8 cellular contexts compared by ENCODE assay signal in the genomic region with DNA sequence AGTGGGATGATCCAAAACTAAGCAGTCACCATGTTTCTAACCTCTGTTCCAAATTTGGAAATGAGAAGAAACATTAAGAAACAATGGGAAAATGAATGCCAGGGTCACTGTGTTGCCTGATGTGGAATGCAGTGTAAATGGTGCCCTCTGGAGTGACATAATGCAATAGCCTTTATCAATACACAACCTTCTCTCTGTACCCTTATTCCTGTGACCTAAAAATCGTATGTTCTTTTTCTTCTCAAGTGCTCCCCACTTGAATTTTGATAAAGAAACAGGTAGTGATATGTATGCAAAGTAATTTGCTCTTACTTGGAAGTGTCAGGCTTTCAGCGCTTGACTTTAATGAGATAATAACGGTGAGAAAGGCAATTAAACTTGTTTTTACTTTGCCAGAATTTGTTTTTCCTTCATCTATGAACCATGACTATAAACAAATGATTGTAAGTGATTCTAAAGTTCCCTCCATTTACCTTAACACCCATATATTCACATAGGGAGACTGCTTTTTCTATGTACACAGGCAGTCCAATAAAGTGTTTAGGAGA.
A peak's percentile ranks its signal among the peaks of the same experiment; 100 is the strongest.
DNase-seq lines count a peak whose midpoint lies in the region; ATAC-seq and TF ChIP-seq lines count a peak whose summit lies in the region.

No MANE protein-coding gene starts in this region.

- no peaks in the 10 kb centered on the region for H3F3A ChIP-seq in smooth muscle cell (ENCODE audit: low read depth)

- H3K4me3 Mint-ChIP-seq in mesothelial cell of epicardium (no peak overlapping the region), natural killer cell (no peak overlapping the region)

- H3K4me3 ChIP-seq in fibroblast of villous mesenchyme (ENCODE audit: low read depth, low read length) (no peak overlapping the region), smooth muscle cell (no peak overlapping the region), lower leg skin (ENCODE audit: low read depth, poor library complexity, severe bottlenecking) (no peak overlapping the region)

- no peaks in the 10 kb centered on the region for H3K36me3 Mint-ChIP-seq in mesothelial cell of epicardium
- no peaks in the 10 kb centered on the region for H3K36me3 Mint-ChIP-seq in natural killer cell

- H3K4me2 ChIP-seq in smooth muscle cell, result no peak overlapping the region

- intact Hi-C loops in lower leg skin (cut with DNase I; ENCODE audit: low total_unique reads) (no loop called here), natural killer cell (cut with micrococcal nuclease) (no loop called here)

- peak; percentile 37 for DNase-seq in NCI-H1105 treated with DMSO at 0.1 percent for 48 hours (lab: John Stamatoyannopoulos, UW)
- DNase-seq in NCI-H1105 (lab: John Stamatoyannopoulos, UW), result no peak
- DNase-seq in OCI-M1 (lab: John Stamatoyannopoulos, UW), result peak; percentile 67
- DNase-seq in fibroblast of villous mesenchyme (ENCODE audit: low read depth), result peak; percentile 14
- DNase-seq in smooth muscle cell (lab: John Stamatoyannopoulos, UW; ENCODE audit: unreplicated experiment), result no peak
- no peak for DNase-seq in lower leg skin (ENCODE audit: low spot score in 2 of 2)
- DNase-seq in mesothelial cell of epicardium (ENCODE audit: low spot score in 2 of 2, unreplicated experiment in 2 of 2), result no peak
- DNase-seq in natural killer cell, result no peak

- no peaks in the 10 kb centered on the region for H3K79me2 ChIP-seq in smooth muscle cell (ENCODE audit: low read depth)

- TF ChIP-seq CTCF in fibroblast of villous mesenchyme (IDR thresholded peaks at IDR 0.05; ENCODE audit: insufficient read depth, low read depth, low read length), result peak; percentile 40
- TF ChIP-seq CTCF in smooth muscle cell (IDR thresholded peaks at IDR 0.05; ENCODE audit: borderline replicate concordance, insufficient read depth, poor library complexity, severe bottlenecking), result peak; percentile 39
- no peak for TF ChIP-seq CTCF in lower leg skin (IDR thresholded peaks at IDR 0.05)
- TF ChIP-seq CTCF in mesothelial cell of epicardium (IDR thresholded peaks at IDR 0.05; ENCODE audit: unreplicated experiment), result no peak
- TF ChIP-seq CTCF in natural killer cell (IDR thresholded peaks at IDR 0.05), result no peak

- H3K36me3 ChIP-seq in smooth muscle cell (ENCODE audit: low read depth), result no peaks in the 10 kb centered on the region

- H4K20me1 ChIP-seq in smooth muscle cell (ENCODE audit: low read depth), result no peaks in the 10 kb centered on the region

- H3K9ac ChIP-seq in smooth muscle cell (ENCODE audit: low read depth), result no peak overlapping the region

- H3K9me3 Mint-ChIP-seq in mesothelial cell of epicardium, result peaks cover 19% of the 10 kb centered on the region
- peaks cover 3 to 10% of the 10 kb centered on the region in 2 donors for H3K9me3 Mint-ChIP-seq in natural killer cell

- H3K27ac ChIP-seq in smooth muscle cell (ENCODE audit: low read depth), result no peak overlapping the region

- H3K27ac Mint-ChIP-seq in mesothelial cell of epicardium, result no peak overlapping the region
- H3K27ac Mint-ChIP-seq in natural killer cell, result no peak overlapping the region

- H2AFZ ChIP-seq in smooth muscle cell (ENCODE audit: low read depth), result no peak overlapping the region

- H3K4me1 ChIP-seq in smooth muscle cell (ENCODE audit: low read depth), result no peaks in the 10 kb centered on the region

- H3K27me3 ChIP-seq in smooth muscle cell (ENCODE audit: low read depth), result no peaks in the 10 kb centered on the region

- peaks cover 4% of the 10 kb centered on the region for H3K27me3 Mint-ChIP-seq in mesothelial cell of epicardium (ENCODE audit: low read depth)
- peaks cover 0 to 2% of the 10 kb centered on the region in 2 donors for H3K27me3 Mint-ChIP-seq in natural killer cell (ENCODE audit: low read depth in 2 of 2)

- no peak for ATAC-seq in natural killer cell

- no peaks in the 10 kb centered on the region for H3K9me3 ChIP-seq in smooth muscle cell (replicated peaks; ENCODE audit: low read depth)

- 80% methylated on average over 3 of the region's 3 CpGs for WGBS in smooth muscle cell (ENCODE audit: low lambda C conversion rate)
- 35 to 39% methylated on average over 3 of the region's 3 CpGs for WGBS in lower leg skin, 2 donors

- H3K4me1 Mint-ChIP-seq in mesothelial cell of epicardium (peaks cover 2% of the 10 kb centered on the region), natural killer cell (no peaks in the 10 kb centered on the region)

- TF ChIP-seq POLR2A in lower leg skin (IDR thresholded peaks at IDR 0.05), result no peak

Comparison
In these comparisons a context has a peak if more than half of its experiments do, and no peak if none do; other contexts are left out.
1. DNase-seq: peak in NCI-H1105 treated with DMSO at 0.1 percent for 48 hours (single experiment), OCI-M1 (single experiment) and fibroblast of villous mesenchyme (single experiment); none in NCI-H1105 (single experiment), smooth muscle cell (single experiment), lower leg skin (0 of 2), mesothelial cell of epicardium (0 of 2) and natural killer cell (single experiment).
2. CTCF ChIP-seq: peak in fibroblast of villous mesenchyme (single experiment) and smooth muscle cell (single experiment); none in lower leg skin (0 of 3), mesothelial cell of epicardium (single experiment) and natural killer cell (single experiment).